In genomic region chr5:180809403-180810209, GRCh38 we compare ENCODE assay signal across 1 cellular context.
A peak's percentile ranks its signal among the peaks of the same experiment; 100 is the strongest.
TF ChIP-seq lines count a peak whose summit lies in the region.

No MANE protein-coding gene starts in this region.

TF ChIP-seq in HepG2, 621 proteins besides CTCF, POLR2A, EP300 and RAD21 (continued from another document and continues in another):
- no peak for TF ChIP-seq ZNF512B (CRISPR knock-in tag; IDR thresholded peaks at IDR 0.05; ENCODE audit: borderline replicate concordance)
- peak; percentile 51; the same call in 1 of the 2 replicates for TF ChIP-seq ZNF652 (CRISPR knock-in tag; IDR thresholded peaks at IDR 0.05; ENCODE audit: borderline replicate concordance, low read depth)
- TF ChIP-seq ZNF629 (CRISPR knock-in tag; conservative IDR thresholded peaks at IDR 0.05), result peak; percentile 26; the same call in 1 of the 2 replicates
- TF ChIP-seq FOXA3 (CRISPR knock-in tag; IDR thresholded peaks at IDR 0.05), result peak; percentile 40; the same call in 1 of the 2 replicates
- TF ChIP-seq DR1 (CRISPR knock-in tag; IDR thresholded peaks at IDR 0.05), result no peak
- peak; percentile 78 for TF ChIP-seq ETV5 (CRISPR knock-in tag; IDR thresholded peaks at IDR 0.05; ENCODE audit: borderline replicate concordance)
- TF ChIP-seq ZNF761 (CRISPR knock-in tag; conservative IDR thresholded peaks at IDR 0.05), result no peak; the same call in 1 of the 2 replicates
- TF ChIP-seq POLR2AphosphoS5 (IDR thresholded peaks at IDR 0.05; ENCODE audit: low read depth, low read length), result peak; percentile 57; the same call in 1 of the 2 replicates
- no peak for TF ChIP-seq NFYC (CRISPR knock-in tag; IDR thresholded peaks at IDR 0.05)
- no peak; the same call in none of the 2 replicates for TF ChIP-seq HNF4A (CRISPR knock-in tag; IDR thresholded peaks at IDR 0.05)
- no peak for TF ChIP-seq ZNF569 (CRISPR knock-in tag; IDR thresholded peaks at IDR 0.05; ENCODE audit: borderline replicate concordance)
- no peak for TF ChIP-seq SP1 (IDR thresholded peaks at IDR 0.05)
- TF ChIP-seq SP1 (CRISPR knock-in tag; IDR thresholded peaks at IDR 0.05), result peak; percentile 87
- TF ChIP-seq TGIF2 (CRISPR knock-in tag; IDR thresholded peaks at IDR 0.05), result peak; percentile 84; the same call in 1 of the 2 replicates
- TF ChIP-seq SMYD3 (CRISPR knock-in tag; IDR thresholded peaks at IDR 0.05), result no peak
- no peak for TF ChIP-seq ZNF224 (CRISPR knock-in tag; IDR thresholded peaks at IDR 0.05)
- no peak for TF ChIP-seq MAFK (conservative IDR thresholded peaks at IDR 0.05 in 1 of 2, IDR thresholded peaks at IDR 0.05 in 1 of 2; ENCODE audit: low read length in 2 of 2)
- TF ChIP-seq POGZ (CRISPR knock-in tag; IDR thresholded peaks at IDR 0.05), result peak; percentile 7; the same call in 1 of the 2 replicates
- peak; percentile 81 for TF ChIP-seq PATZ1 (CRISPR knock-in tag; IDR thresholded peaks at IDR 0.05)
- no peak for TF ChIP-seq ZNF850 (CRISPR knock-in tag; conservative IDR thresholded peaks at IDR 0.05)
- TF ChIP-seq ZNF432 (CRISPR knock-in tag; IDR thresholded peaks at IDR 0.05; ENCODE audit: borderline replicate concordance), result no peak
- no peak for TF ChIP-seq RXRB (CRISPR knock-in tag; IDR thresholded peaks at IDR 0.05; ENCODE audit: borderline replicate concordance)
- no peak for TF ChIP-seq ZKSCAN1 (IDR thresholded peaks at IDR 0.05; ENCODE audit: low read length)
- 0 out of 2 replicates have a peak, but pooled peaks have one; percentile 79 for TF ChIP-seq FOXO4 (CRISPR knock-in tag; conservative IDR thresholded peaks at IDR 0.05)
- TF ChIP-seq ELF4 (CRISPR knock-in tag; IDR thresholded peaks at IDR 0.05; ENCODE audit: borderline replicate concordance), result peak; percentile 84
- TF ChIP-seq ZNF235 (CRISPR knock-in tag; IDR thresholded peaks at IDR 0.05; ENCODE audit: borderline replicate concordance), result 0 out of 2 replicates have a peak, but pooled peaks have one; percentile 46
- TF ChIP-seq SP5 (CRISPR knock-in tag; IDR thresholded peaks at IDR 0.05; ENCODE audit: borderline replicate concordance, low read depth), result peak; percentile 80
- 0 out of 2 replicates have a peak, but pooled peaks have one; percentile 4 for TF ChIP-seq ZNF878 (CRISPR knock-in tag; IDR thresholded peaks at IDR 0.05)
- TF ChIP-seq ZFY (CRISPR knock-in tag; IDR thresholded peaks at IDR 0.05), result peak; percentile 83
- no peak for TF ChIP-seq ZNF580 (CRISPR knock-in tag; IDR thresholded peaks at IDR 0.05; ENCODE audit: borderline replicate concordance, low read depth)
- no peak for TF ChIP-seq SUZ12 (IDR thresholded peaks at IDR 0.05; ENCODE audit: low read depth, low read length)
- TF ChIP-seq MZF1 (CRISPR knock-in tag; IDR thresholded peaks at IDR 0.05; ENCODE audit: borderline replicate concordance), result no peak
- TF ChIP-seq ZMYM4 (CRISPR knock-in tag; IDR thresholded peaks at IDR 0.05), result 0 out of 2 replicates have a peak, but pooled peaks have one; percentile 16
- TF ChIP-seq ZNF232 (CRISPR knock-in tag; IDR thresholded peaks at IDR 0.05; ENCODE audit: borderline replicate concordance), result 0 out of 2 replicates have a peak, but pooled peaks have one; percentile 25
- 0 out of 2 replicates have a peak, but pooled peaks have one; percentile 16 for TF ChIP-seq PAX8 (CRISPR knock-in tag; IDR thresholded peaks at IDR 0.05; ENCODE audit: borderline replicate concordance)
- 0 out of 2 replicates have a peak, but pooled peaks have one; percentile 6 for TF ChIP-seq ZBTB8A (CRISPR knock-in tag; IDR thresholded peaks at IDR 0.05; ENCODE audit: borderline replicate concordance, low read depth)
- TF ChIP-seq ZNF572 (CRISPR knock-in tag; IDR thresholded peaks at IDR 0.05), result no peak
- no peak for TF ChIP-seq IRX3 (CRISPR knock-in tag; IDR thresholded peaks at IDR 0.05; ENCODE audit: borderline replicate concordance, low read depth)
- no peak for TF ChIP-seq SCMH1 (CRISPR knock-in tag; IDR thresholded peaks at IDR 0.05; ENCODE audit: borderline replicate concordance)
- peak; percentile 79 for TF ChIP-seq ZNF281 (CRISPR knock-in tag; IDR thresholded peaks at IDR 0.05; ENCODE audit: borderline replicate concordance)
- TF ChIP-seq RFX1 (IDR thresholded peaks at IDR 0.05), result no peak
- no peak for TF ChIP-seq ATF7 (IDR thresholded peaks at IDR 0.05)
- no peak for TF ChIP-seq ATF7 (CRISPR knock-in tag; IDR thresholded peaks at IDR 0.05)
- no peak for TF ChIP-seq RNF219 (CRISPR knock-in tag; IDR thresholded peaks at IDR 0.05)
- 0 out of 2 replicates have a peak, but pooled peaks have one; percentile 16 for TF ChIP-seq IRF2 (CRISPR knock-in tag; IDR thresholded peaks at IDR 0.05)
- TF ChIP-seq SOX13 (IDR thresholded peaks at IDR 0.05), result no peak
- peak in 1 of 2 experiments; percentile 15; a peak in 1 of 4 replicates for TF ChIP-seq SOX13 (CRISPR knock-in tag; conservative IDR thresholded peaks at IDR 0.05 in 1 of 2, IDR thresholded peaks at IDR 0.05 in 1 of 2)
- TF ChIP-seq BCL3 (CRISPR knock-in tag; IDR thresholded peaks at IDR 0.05), result no peak
- TF ChIP-seq AGO1 (IDR thresholded peaks at IDR 0.05; ENCODE audit: low read depth, low read length, poor library complexity, severe bottlenecking), result no peak
- TF ChIP-seq RFXANK (CRISPR knock-in tag; IDR thresholded peaks at IDR 0.05), result no peak
- peak; percentile 64; the same call in 1 of the 2 replicates for TF ChIP-seq MTERF4 (CRISPR knock-in tag; IDR thresholded peaks at IDR 0.05)
- TF ChIP-seq GATA4 (IDR thresholded peaks at IDR 0.05; ENCODE audit: borderline replicate concordance, low read depth), result no peak
- peak; percentile 61; the same call in 1 of the 2 replicates for TF ChIP-seq ZNF563 (CRISPR knock-in tag; IDR thresholded peaks at IDR 0.05)
